ENCODE assay signal across 8 cellular contexts in the genomic region with DNA sequence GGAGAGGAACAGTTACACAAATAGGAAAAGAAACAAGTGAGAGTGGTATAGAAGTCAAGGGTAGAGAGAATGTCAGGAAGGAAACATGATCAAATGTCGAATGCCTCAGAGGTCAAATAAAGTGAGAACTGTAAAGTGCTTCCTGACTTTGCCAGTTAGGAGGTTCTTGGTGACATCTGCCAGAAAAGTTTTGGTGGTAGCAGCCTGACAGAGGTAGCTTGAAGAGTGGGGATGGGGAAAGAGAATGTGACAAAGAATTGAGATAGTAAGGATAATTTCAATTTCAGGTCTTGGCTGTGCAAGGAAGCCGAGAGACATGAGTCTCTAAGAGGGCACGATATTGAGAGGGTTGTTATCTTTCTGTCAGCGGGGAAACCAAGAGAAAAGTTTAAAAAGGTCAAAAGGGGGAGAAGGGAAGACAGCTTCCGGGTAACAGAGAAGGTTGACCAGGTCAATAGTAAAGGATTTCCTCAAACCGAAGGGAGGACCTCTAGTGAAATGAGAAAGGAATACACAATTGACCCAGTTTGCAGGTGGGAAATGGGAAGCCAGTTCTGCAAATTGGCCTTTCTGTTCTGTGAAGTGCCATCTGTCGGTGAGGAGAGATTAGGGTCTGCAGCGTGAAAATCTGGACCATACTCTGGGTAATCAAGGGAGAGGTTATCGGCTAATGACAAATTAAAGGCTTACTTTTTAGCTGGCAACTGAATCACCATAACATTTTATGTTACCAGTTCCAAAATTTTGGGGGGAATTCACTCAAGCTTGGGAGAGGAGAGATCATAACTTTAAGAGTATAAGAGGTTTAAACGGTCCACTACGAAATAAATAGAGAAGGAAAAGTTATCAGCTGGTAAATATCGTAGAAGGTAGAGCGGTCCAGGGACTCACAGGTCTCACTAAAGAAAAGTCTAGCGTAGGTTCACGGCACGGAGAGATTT. TPM values are rescaled to one million over a fixed set of nuclear protein-coding genes. Genes with fewer than 3 reads are reported as not detected.
DNase-seq lines count a peak whose midpoint lies in the region; ATAC-seq and TF ChIP-seq lines count a peak whose summit lies in the region.

No MANE protein-coding gene starts in this region.

- peaks cover 10 to 48% of the 10 kb centered on the region in 2 donors for H3K4me1 ChIP-seq in left lung

- H3K4me3 ChIP-seq in cardiac fibroblast (replicated peaks in 1 of 2; ENCODE audit: low read depth in 2 of 2, low read length in 2 of 2) (peak overlapping the region; percentile 78 to 82), left lung (peak overlapping the region; percentile 61 to 100)

- DNase-seq in DMS153 treated with DMSO at 0.1 percent for 48 hours (lab: John Stamatoyannopoulos, UW; ENCODE audit: unreplicated experiment) (peak; percentile 55), HT1080 (ENCODE audit: low read depth) (peak; percentile 77), OCI-M1 (lab: John Stamatoyannopoulos, UW) (peak; percentile 97), cardiac fibroblast (ENCODE audit: low read depth in 2 of 2) (peak; percentile 55 to 59), left lung (no peak)
- no peak for DNase-seq in activated CD8-positive, alpha-beta memory T cell treated with anti-CD3 and anti-CD28 coated beads for 24 hours

- intact Hi-C loops in left lung (cut with DNase I): no loop called here

- ATAC-seq in left lung (no peak), GM18520 (IDR thresholded peaks at IDR 0.05; ENCODE audit: unreplicated experiment) (no peak)

- TF ChIP-seq CTCF in cardiac fibroblast (IDR thresholded peaks at IDR 0.05; ENCODE audit: low read depth, low read length) (peak; percentile 55), left lung (IDR thresholded peaks at IDR 0.05) (no peak)

- H3K9me3 ChIP-seq in left lung: no peaks in the 10 kb centered on the region

- H3K27me3 ChIP-seq in left lung: no peaks in the 10 kb centered on the region

- H3K27ac ChIP-seq in left lung (peak overlapping the region; percentile 99), temporal lobe (ENCODE audit: low read depth, low read length) (peak overlapping the region; percentile 100)

- H3K36me3 ChIP-seq in left lung: peaks cover 0 to 4% of the 10 kb centered on the region in 2 donors

RNA-seq across cellular contexts. Expression of a gene that starts 1.0 kb away (rescaled TPM):
- 119 and 125 TPM in 2 replicates for total RNA-seq in HT1080 (2014; rRNA removed; shearing (Covaris generic))
- 129 TPM in 2 replicates for polyA plus RNA-seq in HT1080 (2015; cell fraction: cytosol; rRNA removed)
- 356 and 358 TPM in 2 replicates for polyA plus RNA-seq in HT1080 (2015; cell fraction: nucleus; rRNA removed)
- total RNA-seq in left lung (100 to 1,000 TPM; 125 to 174 TPM), temporal lobe (68.6 TPM)

RNA-seq across cellular contexts. Expression of a gene that starts 14.5 kb away (rescaled TPM):
- 3.4 and 3.9 TPM in 2 replicates for total RNA-seq in HT1080 (2014; rRNA removed; shearing (Covaris generic))
- 8.5 and 9.1 TPM in 2 replicates for polyA plus RNA-seq in HT1080 (2015; cell fraction: cytosol; rRNA removed)
- 16.5 and 18.1 TPM in 2 replicates for polyA plus RNA-seq in HT1080 (2015; cell fraction: nucleus; rRNA removed)
- total RNA-seq in left lung (100 to 1,000 TPM; 128 to 159 TPM), temporal lobe (1.5 TPM)

RNA-seq across cellular contexts. Expression of a gene that starts 26.6 kb away (rescaled TPM):
- 0.07 and 0.16 TPM in 2 replicates for total RNA-seq in HT1080 (2014; rRNA removed; shearing (Covaris generic))
- 0.76 and 1.2 TPM in 2 replicates for polyA plus RNA-seq in HT1080 (2015; cell fraction: cytosol; rRNA removed)
- 2.1 and 2.7 TPM in 2 replicates for polyA plus RNA-seq in HT1080 (2015; cell fraction: nucleus; rRNA removed)
- total RNA-seq in left lung: 10 to 100 TPM; 59.0 to 91.0 TPM
- total RNA-seq in temporal lobe: 0.49 TPM

RNA-seq across cellular contexts. Expression of a gene that starts 42.0 kb away (rescaled TPM):
- total RNA-seq in HT1080 (2014; rRNA removed; shearing (Covaris generic)): not detected in 2 replicates
- 0.09 TPM in 1 of 2 replicates, not detected in the other for polyA plus RNA-seq in HT1080 (2015; cell fraction: cytosol; rRNA removed)
- 0.11 and 0.28 TPM in 2 replicates for polyA plus RNA-seq in HT1080 (2015; cell fraction: nucleus; rRNA removed)
- total RNA-seq in left lung: 10 to 100 TPM; 15.3 to 20.6 TPM
- 0.25 TPM for total RNA-seq in temporal lobe

Comparison
In these comparisons a context has a peak if more than half of its experiments do, and no peak if none do; other contexts are left out.
1. DNase-seq: peak in DMS153 treated with DMSO at 0.1 percent for 48 hours (single experiment), HT1080 (single experiment), OCI-M1 (single experiment) and cardiac fibroblast (2 of 2); none in left lung (0 of 2) and activated CD8-positive, alpha-beta memory T cell treated with anti-CD3 and anti-CD28 coated beads for 24 hours (single experiment).
2. RNA of a gene that starts 14.5 kb away (total RNA-seq): 128 to 159 TPM in left lung; 3.4 to 3.9 TPM in HT1080 and 1.5 TPM in temporal lobe (single experiment); every median in the first group is over 10 times any median in the second.
3. RNA of a gene that starts 26.6 kb away (total RNA-seq): 59.0 to 91.0 TPM in left lung; 0.49 TPM in temporal lobe (single experiment) and 0.07 to 0.16 TPM in HT1080; every median in the first group is over 10 times any median in the second.